8 cellular contexts compared by ENCODE assay signal in the genomic region with DNA sequence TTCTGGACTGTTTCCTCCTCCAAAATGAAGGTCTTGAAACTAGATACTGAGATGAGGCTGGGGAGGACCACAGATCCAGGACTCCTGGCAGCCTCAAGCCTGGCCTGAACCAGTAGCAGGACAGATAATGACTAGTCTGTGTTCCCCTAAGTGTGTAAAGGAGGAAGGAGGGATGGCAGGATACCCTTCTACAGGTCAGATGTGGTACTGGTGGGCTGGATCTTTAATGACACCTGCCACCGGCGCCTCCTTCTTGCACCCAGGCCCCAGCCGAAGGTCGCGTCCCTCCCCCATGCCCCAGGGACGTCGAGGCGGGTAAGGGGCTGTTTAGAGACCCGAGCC. TPM values are rescaled to one million over a fixed set of nuclear protein-coding genes. Genes with fewer than 3 reads are reported as not detected.
DNase-seq lines count a peak whose midpoint lies in the region; ATAC-seq and TF ChIP-seq lines count a peak whose summit lies in the region.

No MANE protein-coding gene starts in this region.

- H3K9me3 ChIP-seq in body of pancreas: no peaks in the 10 kb centered on the region
- no peaks in the 10 kb centered on the region for H3K9me3 ChIP-seq in tibial artery

- peak; percentile 19 for ATAC-seq in HG03354 (IDR thresholded peaks at IDR 0.05; ENCODE audit: poor library complexity, severe bottlenecking, unreplicated experiment)
- ATAC-seq in body of pancreas: no peak
- ATAC-seq in left colon: peak; percentile 5
- no peak for ATAC-seq in HG02763 (IDR thresholded peaks at IDR 0.05; ENCODE audit: unreplicated experiment)
- ATAC-seq in HG02852 (IDR thresholded peaks at IDR 0.05; ENCODE audit: unreplicated experiment): no peak

- WGBS in body of pancreas, 2 donors: 2% methylated on average over 9 of the region's 9 CpGs; no CpG with 5 or more reads in 1 of the 2 donors

- peaks cover 20% of the 10 kb centered on the region for H3K4me1 ChIP-seq in body of pancreas
- peaks cover 5 to 26% (median 20%) of the 10 kb centered on the region in 4 donors for H3K4me1 ChIP-seq in tibial artery

- intact Hi-C loops in body of pancreas (cut with DNase I): no loop called here
- intact Hi-C loops in left colon (cut with DNase I, micrococcal nuclease): no loop called here
- intact Hi-C loops in tibial artery (cut with DNase I; ENCODE audit: low total_unique reads): no loop called here

- peak overlapping the region; percentile 72 to 92 (median 88) for H3K27ac ChIP-seq in body of pancreas
- H3K27ac ChIP-seq in tibial artery: peak overlapping the region; percentile 91 to 96

- DNase-seq in COLO668 (lab: John Stamatoyannopoulos, UW; ENCODE audit: unreplicated experiment): peak; percentile 13
- no peak for DNase-seq in body of pancreas
- no peak for DNase-seq in left colon
- DNase-seq in tibial artery: no peak
- no peak for DNase-seq in kidney glomerular epithelial cell (lab: John Stamatoyannopoulos, UW)

- H3K4me3 ChIP-seq in body of pancreas (peak overlapping the region; percentile 69 to 90), tibial artery (peak overlapping the region; percentile 80 to 83)

- no peaks in the 10 kb centered on the region for H3K27me3 ChIP-seq in body of pancreas
- no peaks in the 10 kb centered on the region for H3K27me3 ChIP-seq in tibial artery

- TF ChIP-seq CTCF in body of pancreas (IDR thresholded peaks at IDR 0.05) (no peak), tibial artery (IDR thresholded peaks at IDR 0.05) (no peak)

- H3K36me3 ChIP-seq in body of pancreas (replicated peaks in 1 of 2; ENCODE audit: insufficient read depth in 1 of 2, low read depth in 2 of 2) (peaks cover 10 to 32% of the 10 kb centered on the region in 2 donors), tibial artery (peaks cover 72 to 81% (median 80%) of the 10 kb centered on the region in 3 donors)

- no peak for TF ChIP-seq POLR2A in body of pancreas (IDR thresholded peaks at IDR 0.05)

RNA-seq across cellular contexts. Expression of a gene that starts 0.6 kb away (rescaled TPM):
- 10 to 100 TPM; 30.6 to 33.6 TPM for total RNA-seq in body of pancreas
- total RNA-seq in left colon: 10 to 100 TPM; 66.9 to 67.7 TPM

RNA-seq across cellular contexts. Expression of a gene that starts 12.8 kb away (rescaled TPM):
- total RNA-seq in body of pancreas (100 to 1,000 TPM; 204 to 337 TPM), left colon (100 to 1,000 TPM in 1 of 2 donors, 10 to 100 TPM in 1; 66.1 to 102 TPM)

RNA-seq across cellular contexts. Expression of a gene that starts 15.5 kb away (rescaled TPM):
- total RNA-seq in body of pancreas: 100 to 1,000 TPM; 135 to 223 TPM
- 100 to 1,000 TPM; 339 to 417 TPM for total RNA-seq in left colon

RNA-seq across cellular contexts. Expression of a gene that starts 26.2 kb away (rescaled TPM):
- total RNA-seq in body of pancreas (10 to 100 TPM; 63.6 to 67.9 TPM), left colon (10 to 100 TPM; 73.5 to 83.6 TPM)

RNA-seq across cellular contexts. Expression of a gene that starts 46.1 kb away (rescaled TPM):
- total RNA-seq in body of pancreas: 10 to 100 TPM; 15.5 to 19.5 TPM
- total RNA-seq in left colon: 10 to 100 TPM; 16.3 to 20.3 TPM

Comparison
In these comparisons a context has a peak if more than half of its experiments do, and no peak if none do; other contexts are left out.
1. ATAC-seq: peak in HG03354 (single experiment) and left colon (single experiment); none in body of pancreas (single experiment), HG02763 (single experiment) and HG02852 (single experiment).